19 cellular contexts compared by ENCODE assay signal in genomic region chr5:21646469-21646868, GRCh38.
"Had no signal": no experiment of that assay in that cellular context is flagged by ENCODE, and none has a peak within 500 bp of the region (broad histone marks: within the 10 kb centered on the region; RNA-seq: fewer than 3 reads in every experiment).

No MANE protein-coding gene starts in this region.

- H3K27ac ChIP-seq: coronary artery, hepatocyte, left lung, pancreas, right atrium auricular region, skin epidermis, tibial nerve, uterus had no signal

- H3K4me2 ChIP-seq: hepatocyte had no signal

- DNase-seq: activated CD4-positive, CD25-positive, alpha-beta regulatory T cell treated with anti-CD3 and anti-CD28 coated beads, Interleukin-2, amount 50 U/mL, for 72 hours; activated naive CD4-positive, alpha-beta T cell; aorta; central memory CD4-positive, alpha-beta T cell; left lung; mucosa of descending colon; naive thymus-derived CD4-positive, alpha-beta T cell; pancreas; stimulated activated CD4-positive, alpha-beta T cell treated with anti-CD3 and anti-CD28 coated beads, Interleukin-15, amount 100 ng/mL, for 24 hours; stimulated activated CD4-positive, alpha-beta T cell treated with anti-CD3 and anti-CD28 coated beads, Interleukin-4, amount 100 ng/mL, for 24 hours; stimulated activated naive CD4-positive, alpha-beta T cell; substantia nigra; uterus had no signal

- H3K36me3 ChIP-seq: left lung, pancreas, right atrium auricular region, tibial nerve, uterus had no signal

- FAIRE-seq: keratinocyte, pancreas had no signal

- H3K79me2 ChIP-seq: hepatocyte had no signal

- H3K9me3 ChIP-seq: left lung, mucosa of descending colon, right atrium auricular region, uterus had no signal

- H2AFZ ChIP-seq: hepatocyte had no signal

- ATAC-seq: left lung; mucosa of descending colon; naive thymus-derived CD4-positive, alpha-beta T cell; pancreas had no signal

- H3K27me3 ChIP-seq: hepatocyte, left lung, pancreas, right atrium auricular region, tibial nerve, uterus had no signal

- H3K4me3 ChIP-seq: coronary artery, hepatocyte, left lung, mucosa of descending colon, pancreas, right atrium auricular region, skin epidermis, tibial nerve, uterus had no signal

- H3K4me1 ChIP-seq: left lung, pancreas, right atrium auricular region, tibial nerve, uterus had no signal
